27 cellular contexts compared by ENCODE assay signal in genomic region chr9:29312327-29312726, GRCh38.
"Had no signal": no experiment of that assay in that cellular context is flagged by ENCODE, and none has a peak within 500 bp of the region (broad histone marks: within the 10 kb centered on the region; RNA-seq: fewer than 3 reads in every experiment).

No MANE protein-coding gene starts in this region.

- ATAC-seq: stimulated activated effector memory CD8-positive, alpha-beta T cell treated with anti-CD3 and anti-CD28 coated beads, Interleukin-12 subunit alpha, Interleukin-12 subunit beta, amount 100 ng/mL, for 72 hours; stimulated activated memory B cell treated with anti-CD40 and anti-IgM and Interleukin-4, amounts not matched to agents 10 μg/mL and 1 μg/mL and 100 μg/mL, for 72 hours; stimulated activated naive B cell treated with anti-CD40 and anti-IgM and Interleukin-4, amounts not matched to agents 10 μg/mL and 1 μg/mL and 100 μg/mL, for 72 hours; stimulated activated naive CD8-positive, alpha-beta T cell treated with anti-CD3 and anti-CD28 coated beads, Interleukin-15, amount 100 ng/mL, for 72 hours; stimulated activated naive CD8-positive, alpha-beta T cell treated with anti-CD3 and anti-CD28 coated beads, Interleukin-15, Interleukin-2, amounts not matched to agents 100 U/mL and 50 U/mL, for 24 hours; upper lobe of right lung had no signal

- H3K9me3 ChIP-seq: stomach, suprapubic skin, testis, thoracic aorta, thyroid gland, tibial artery, tibial nerve, transverse colon, upper lobe of left lung, upper lobe of right lung, uterus, vagina had no signal

- FAIRE-seq: urothelium cell line had no signal

- H3K27ac ChIP-seq: stomach, suprapubic skin, testis, thoracic aorta, thyroid gland, tibial artery, tibial nerve, transverse colon, upper lobe of left lung, upper lobe of right lung, uterus, vagina had no signal

- H3K4me1 ChIP-seq: stomach, suprapubic skin, thyroid gland, tibial artery, tibial nerve, transverse colon, upper lobe of left lung, upper lobe of right lung, uterus, vagina had no signal

- H3K4me3 ChIP-seq: stomach, suprapubic skin, testis, thoracic aorta, thyroid gland, tibial artery, tibial nerve, transverse colon, upper lobe of left lung, upper lobe of right lung, uterus, vagina had no signal

- DNase-seq: stimulated activated CD4-positive, alpha-beta T cell treated with anti-CD3 and anti-CD28 coated beads, Interleukin-2, amount 100 ng/mL, for 48 hours; stimulated activated CD4-positive, alpha-beta T cell treated with anti-CD3 and anti-CD28 coated beads, Interleukin-4, amount 100 ng/mL, for 1 hour; stimulated activated CD4-positive, alpha-beta T cell treated with anti-CD3 and anti-CD28 coated beads, Interleukin-4, amount 100 ng/mL, for 24 hours; stimulated activated CD4-positive, alpha-beta T cell treated with anti-CD3 and anti-CD28 coated beads, Interleukin-4, amount 100 ng/mL, for 4 hours; stimulated activated CD8-positive, alpha-beta memory T cell treated with anti-CD3 and anti-CD28 coated beads, Interleukin-4, amount 100 ng/mL, for 48 hours; stimulated activated naive B cell treated with anti-CD40 and anti-IgM and Interleukin-4, amounts not matched to agents 10 μg/mL and 1 μg/mL and 100 μg/mL, for 72 hours; stimulated activated naive CD4-positive, alpha-beta T cell; stimulated activated naive CD4-positive, alpha-beta T cell treated with Interleukin-2 at 50 U/mL for 16 hours; stimulated activated naive CD8-positive, alpha-beta T cell treated with anti-CD3 and anti-CD28 coated beads, Interleukin-15, amount 100 ng/mL, for 72 hours; stimulated activated naive CD8-positive, alpha-beta T cell treated with anti-CD3 and anti-CD28 coated beads, Interleukin-15, Interleukin-2, amounts not matched to agents 100 U/mL and 50 U/mL, for 24 hours; stomach; substantia nigra; testis; thyroid gland; tibial artery; transverse colon; trophoblast cell; upper lobe of left lung; upper lobe of right lung; uterus had no signal

- H3K36me3 ChIP-seq: stomach, suprapubic skin, thoracic aorta, thyroid gland, tibial artery, tibial nerve, transverse colon, upper lobe of left lung, upper lobe of right lung, uterus, vagina had no signal
